In the genomic region with DNA sequence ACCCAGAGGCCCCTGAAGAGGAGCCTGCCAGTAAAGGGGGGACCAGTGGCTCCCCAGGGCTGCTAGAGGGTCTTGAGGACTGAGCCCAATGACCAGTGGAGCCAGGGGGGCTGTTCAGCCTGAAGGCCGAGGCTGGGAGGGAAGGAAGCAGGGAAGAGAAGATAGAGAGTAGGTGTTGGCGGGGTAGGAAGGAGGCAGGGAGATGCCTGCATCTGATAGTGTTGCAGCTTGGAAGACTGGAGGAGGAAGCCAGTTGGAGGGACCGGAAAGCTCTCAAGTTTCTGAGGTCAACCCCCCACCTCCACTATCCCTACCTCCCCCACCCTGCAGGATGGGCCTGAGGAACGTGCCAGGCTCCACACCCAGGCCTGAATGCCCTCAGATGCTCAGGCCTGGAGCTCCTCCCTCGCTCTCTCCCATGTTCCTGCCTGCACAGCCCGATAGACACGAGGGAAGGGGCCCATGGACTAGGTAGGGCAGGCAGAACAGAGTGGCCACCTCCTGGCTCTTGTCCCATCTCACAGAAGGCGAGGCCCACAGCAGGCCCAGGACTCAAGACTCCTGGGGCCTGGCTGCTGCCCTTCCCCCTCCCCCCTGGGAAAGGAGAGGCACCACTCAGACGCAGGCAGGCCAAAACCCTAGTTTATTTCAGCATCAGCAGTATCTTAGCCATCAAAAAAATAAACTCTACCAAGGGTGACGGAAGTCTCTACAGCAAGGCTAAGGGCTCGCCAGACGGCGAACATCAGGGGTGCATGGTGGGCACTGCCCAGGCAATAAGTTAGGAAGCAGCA, we compare ENCODE assay signal across 2 cellular contexts.
TF ChIP-seq lines count a peak whose summit lies in the region.

No MANE protein-coding gene starts in this region.

TF ChIP-seq in HEK293T, 16 proteins besides CTCF, POLR2A, EP300 and RAD21:
- TF ChIP-seq LEF1 (IDR thresholded peaks at IDR 0.05; ENCODE audit: borderline replicate concordance) (no peak), ARNT (IDR thresholded peaks at IDR 0.05) (no peak), ELF4 (IDR thresholded peaks at IDR 0.05) (0 out of 2 replicates have a peak, but pooled peaks have one; percentile 10), SUZ12 (IDR thresholded peaks at IDR 0.05) (no peak)

TF ChIP-seq in GM12878, 131 proteins besides CTCF, POLR2A, EP300 and RAD21:
- 0 out of 3 replicates have a peak, but pooled peaks have one; percentile 7 for TF ChIP-seq POU2F2 (IDR thresholded peaks at IDR 0.05; ENCODE audit: borderline replicate concordance, low read depth, low read length)
- TF ChIP-seq, protein P1, sequence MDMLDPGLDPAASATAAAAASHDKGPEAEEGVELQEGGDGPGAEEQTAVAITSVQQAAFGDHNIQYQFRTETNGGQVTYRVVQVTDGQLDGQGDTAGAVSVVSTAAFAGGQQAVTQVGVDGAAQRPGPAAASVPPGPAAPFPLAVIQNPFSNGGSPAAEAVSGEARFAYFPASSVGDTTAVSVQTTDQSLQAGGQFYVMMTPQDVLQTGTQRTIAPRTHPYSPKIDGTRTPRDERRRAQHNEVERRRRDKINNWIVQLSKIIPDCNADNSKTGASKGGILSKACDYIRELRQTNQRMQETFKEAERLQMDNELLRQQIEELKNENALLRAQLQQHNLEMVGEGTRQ (IDR thresholded peaks at IDR 0.05; ENCODE audit: borderline replicate concordance, low read depth, low read length): no peak
